Comparison of ENCODE assay signal across 8 cellular contexts in the genomic region with DNA sequence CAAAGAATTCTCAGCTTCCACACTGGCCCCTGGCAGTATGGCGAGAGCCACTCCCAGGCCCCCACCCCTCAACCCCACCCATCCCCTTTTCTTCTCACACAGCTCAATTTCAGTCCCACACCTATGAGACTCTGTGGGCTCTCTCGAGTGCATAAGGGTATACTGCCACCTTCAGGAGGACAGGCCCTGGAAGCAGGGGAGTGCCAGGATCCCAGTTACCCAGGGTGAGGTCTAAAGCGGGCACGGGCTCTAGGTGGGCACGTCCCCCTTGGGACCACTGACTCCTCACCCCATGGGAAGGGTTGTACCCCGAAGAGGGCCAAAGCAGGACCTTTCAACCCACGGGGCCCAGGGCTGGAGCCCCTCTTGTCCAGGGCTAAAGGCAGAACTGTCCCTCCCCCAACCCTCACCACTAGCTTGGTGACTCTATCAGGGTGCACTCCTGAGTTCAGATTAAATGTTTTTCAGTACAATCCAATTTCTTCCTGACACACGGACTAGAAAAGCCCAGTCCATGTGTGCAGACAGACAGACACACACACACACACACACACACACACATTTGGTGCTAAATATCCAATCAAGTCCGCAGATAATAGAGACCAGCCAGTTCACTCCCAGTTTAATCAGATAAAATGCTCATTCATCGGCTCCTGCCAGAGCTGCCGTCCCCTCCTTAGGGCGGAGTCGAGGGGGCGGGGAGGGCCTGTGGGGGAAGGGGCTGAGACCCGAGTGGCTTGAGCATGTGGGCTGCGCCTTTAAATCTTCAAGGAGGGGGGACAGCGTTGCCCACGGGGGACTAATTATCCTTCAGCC. TPM values are rescaled to one million over a fixed set of nuclear protein-coding genes. Genes with fewer than 3 reads are reported as not detected.
DNase-seq lines count a peak whose midpoint lies in the region; ATAC-seq and TF ChIP-seq lines count a peak whose summit lies in the region.

No MANE protein-coding gene starts in this region.

- no peak overlapping the region for H3K27ac Mint-ChIP-seq in activated naive CD4-positive, alpha-beta T cell treated with anti-CD3 and anti-CD28 coated beads for 36 hours
- H3K27ac Mint-ChIP-seq in glutamatergic neuron (ENCODE audit: unreplicated experiment) (no peak overlapping the region), progenitor cell of endocrine pancreas (no peak overlapping the region)

- ATAC-seq in GM18868 (IDR thresholded peaks at IDR 0.05; ENCODE audit: unreplicated experiment): no peak
- no peak for ATAC-seq in HG02571 (IDR thresholded peaks at IDR 0.05; ENCODE audit: unreplicated experiment)

- TF ChIP-seq CTCF in GM20000 (IDR thresholded peaks at IDR 0.05; ENCODE audit: extremely low read depth, missing control alignments) (peak; percentile 51), glutamatergic neuron (IDR thresholded peaks at IDR 0.05; ENCODE audit: partially characterized antibody, unreplicated experiment) (peak; percentile 36), progenitor cell of endocrine pancreas (IDR thresholded peaks at IDR 0.05; ENCODE audit: unreplicated experiment) (peak; percentile 66)

- intact Hi-C loops in activated naive CD4-positive, alpha-beta T cell treated with anti-CD3 and anti-CD28 coated beads for 36 hours (cut with micrococcal nuclease): loop anchor here (1.0 to 5.0 kb wide), 2 partner anchors 256 to 335 kb away; no protein-coding TSS in a partner anchor

- H3K27me3 Mint-ChIP-seq in activated naive CD4-positive, alpha-beta T cell treated with anti-CD3 and anti-CD28 coated beads for 36 hours (ENCODE audit: low read depth): peaks cover 10% of the 10 kb centered on the region
- H3K27me3 Mint-ChIP-seq in glutamatergic neuron (ENCODE audit: unreplicated experiment) (peaks cover 24% of the 10 kb centered on the region), progenitor cell of endocrine pancreas (peaks cover 70% of the 10 kb centered on the region)

- no peak overlapping the region for H3K4me3 Mint-ChIP-seq in activated naive CD4-positive, alpha-beta T cell treated with anti-CD3 and anti-CD28 coated beads for 36 hours
- H3K4me3 Mint-ChIP-seq in glutamatergic neuron (ENCODE audit: unreplicated experiment) (peak overlapping the region; percentile 69), progenitor cell of endocrine pancreas (ENCODE audit: low read depth) (peak overlapping the region; percentile 6)

- no peaks in the 10 kb centered on the region for H3K36me3 Mint-ChIP-seq in activated naive CD4-positive, alpha-beta T cell treated with anti-CD3 and anti-CD28 coated beads for 36 hours (ENCODE audit: low read depth)
- no peaks in the 10 kb centered on the region for H3K36me3 Mint-ChIP-seq in glutamatergic neuron (ENCODE audit: unreplicated experiment)
- H3K36me3 Mint-ChIP-seq in progenitor cell of endocrine pancreas (ENCODE audit: insufficient read depth): no peaks in the 10 kb centered on the region

- no peaks in the 10 kb centered on the region for H3K4me1 Mint-ChIP-seq in activated naive CD4-positive, alpha-beta T cell treated with anti-CD3 and anti-CD28 coated beads for 36 hours (ENCODE audit: low read depth)
- peaks cover 36% of the 10 kb centered on the region for H3K4me1 Mint-ChIP-seq in glutamatergic neuron (ENCODE audit: low read depth, unreplicated experiment)
- peaks cover 46% of the 10 kb centered on the region for H3K4me1 Mint-ChIP-seq in progenitor cell of endocrine pancreas (ENCODE audit: low read depth)

- H3K9me3 Mint-ChIP-seq in activated naive CD4-positive, alpha-beta T cell treated with anti-CD3 and anti-CD28 coated beads for 36 hours: no peaks in the 10 kb centered on the region
- peaks cover 22% of the 10 kb centered on the region for H3K9me3 Mint-ChIP-seq in glutamatergic neuron (ENCODE audit: unreplicated experiment)
- H3K9me3 Mint-ChIP-seq in progenitor cell of endocrine pancreas (ENCODE audit: low read depth): no peaks in the 10 kb centered on the region

- DNase-seq in Ammon's horn (ENCODE audit: low spot score) (peak; percentile 68), GM20000 (ENCODE audit: low spot score) (peak; percentile 70), NCI-H2227 (lab: John Stamatoyannopoulos, UW; ENCODE audit: unreplicated experiment) (peak; percentile 84), glutamatergic neuron (peak; percentile 54), progenitor cell of endocrine pancreas (ENCODE audit: low spot score, unreplicated experiment) (no peak)
- peak; percentile 61 for DNase-seq in activated naive CD4-positive, alpha-beta T cell treated with anti-CD3 and anti-CD28 coated beads for 36 hours

- CTCF ChIA-PET in activated naive CD4-positive, alpha-beta T cell treated with anti-CD3 and anti-CD28 coated beads for 36 hours (lab: Charles Lee): interaction anchor here (0.7 to 3.7 kb wide), 10 partner anchors 14 to 335 kb away, joined by 3 to 23 read pairs (median 3); no protein-coding TSS in a partner anchor

RNA-seq across cellular contexts. Expression of gene CYP11A1, which starts 59.4 kb away (rescaled TPM):
- not detected for total RNA-seq in activated naive CD4-positive, alpha-beta T cell treated with anti-CD3 and anti-CD28 coated beads for 36 hours
- total RNA-seq in glutamatergic neuron (ENCODE audit: unreplicated experiment) (not detected), progenitor cell of endocrine pancreas (1.6 and 2.0 TPM in 2 replicates)
